In genomic region chr1:70410604-70411359, GRCh38 we compare ENCODE assay signal across 8 cellular contexts.
A peak's percentile ranks its signal among the peaks of the same experiment; 100 is the strongest.
DNase-seq lines count a peak whose midpoint lies in the region; ATAC-seq, FAIRE-seq and TF ChIP-seq lines count a peak whose summit lies in the region.

Gene CTH (plus strand): TSS chr1:70411268. CDS start chr1:70411416, 148 bp downstream.

- DNase-seq in AG09309 (ENCODE audit: low read depth) (peak; percentile 83), NCI-H345 treated with DMSO at 0.1 percent for 48 hours (lab: John Stamatoyannopoulos, UW; ENCODE audit: unreplicated experiment) (peak; percentile 95), cerebellar cortex (ENCODE audit: low spot score) (peak; percentile 99)
- peak; percentile 88 for DNase-seq in stimulated activated CD4-positive, alpha-beta T cell treated with anti-CD3 and anti-CD28 coated beads, Interleukin-12 subunit alpha, Interleukin-12 subunit beta, amount 100 ng/mL, for 4 hours

- ATAC-seq in GM19023 (IDR thresholded peaks at IDR 0.05; ENCODE audit: unreplicated experiment) (peak; percentile 99), HG03280 (IDR thresholded peaks at IDR 0.05; ENCODE audit: unreplicated experiment) (peak; percentile 96)
- ATAC-seq in activated CD4-positive, CD25-positive, alpha-beta regulatory T cell treated with anti-CD3 and anti-CD28 coated beads, Interleukin-2, amount 50 U/mL, for 24 hours, result peak; percentile 97 to 99

- FAIRE-seq in islet of Langerhans (lab: Jason Lieb, UNC), result peak; percentile 49

- peak within 1 kb of the TSS; percentile 92 for H3K4me3 ChIP-seq in AG09309 (ENCODE audit: control insufficient read depth, low read depth, low read length)

- no peak for TF ChIP-seq CTCF in AG09309 (IDR thresholded peaks at IDR 0.05; ENCODE audit: control insufficient read depth, insufficient read depth, low read depth, low read length, missing control alignments)

Comparison
In these comparisons a context has a peak if more than half of its experiments do, and no peak if none do; other contexts are left out.
1. Peak in every context shown above with its lines: DNase-seq, ATAC-seq and H3K4me3 ChIP-seq.